ENCODE assay signal across 8 cellular contexts in genomic region chr3:32401141-32401540, GRCh38. TPM values are rescaled to one million over a fixed set of nuclear protein-coding genes. Genes with fewer than 3 reads are reported as not detected.
DNase-seq lines count a peak whose midpoint lies in the region; ATAC-seq and TF ChIP-seq lines count a peak whose summit lies in the region.

No MANE protein-coding gene starts in this region.

- DNase-seq in cardiac muscle cell (ENCODE audit: low read depth in 1 of 2, low spot score in 1 of 2) (no peak), left ventricle myocardium superior (no peak), head of caudate nucleus (no peak)
- DNase-seq in activated CD4-positive, alpha-beta memory T cell treated with anti-CD3 and anti-CD28 coated beads, Interleukin-2, amount 10 ng/mL, durations not matched to agents 7 days and 5 days: no peak
- no peak for DNase-seq in stimulated activated naive CD8-positive, alpha-beta T cell treated with anti-CD3 and anti-CD28 coated beads, Interleukin-15, Interleukin-2, amounts not matched to agents 100 U/mL and 50 U/mL, for 24 hours

- H3K9me3 Mint-ChIP-seq in activated CD4-positive, alpha-beta memory T cell treated with anti-CD3 and anti-CD28 coated beads, Interleukin-2, amount 10 ng/mL, durations not matched to agents 7 days and 5 days: no peaks in the 10 kb centered on the region

- CTCF ChIA-PET in activated CD4-positive, alpha-beta memory T cell treated with anti-CD3 and anti-CD28 coated beads, Interleukin-2, amount 10 ng/mL, durations not matched to agents 7 days and 5 days (lab: Charles Lee): interaction anchor here (0.8 to 2.4 kb wide), 5 partner anchors 10 to 226 kb away, joined by 3 to 16 read pairs (median 4); partner anchors contain the start of gene CMTM7

- H3K27me3 Mint-ChIP-seq in activated CD4-positive, alpha-beta memory T cell treated with anti-CD3 and anti-CD28 coated beads, Interleukin-2, amount 10 ng/mL, durations not matched to agents 7 days and 5 days: no peaks in the 10 kb centered on the region

- peak overlapping the region; percentile 8 for H3K4me3 ChIP-seq in cardiac muscle cell
- peak overlapping the region; percentile 50 for H3K4me3 ChIP-seq in iPS-18c (ENCODE audit: insufficient read depth, low read depth, low read length)

- H3K36me3 ChIP-seq in cardiac muscle cell: no peaks in the 10 kb centered on the region

- peaks cover 5% of the 10 kb centered on the region for H3K4me1 ChIP-seq in cardiac muscle cell (ENCODE audit: low read depth)

- peak overlapping the region; percentile 96 for H3K27ac Mint-ChIP-seq in activated CD4-positive, alpha-beta memory T cell treated with anti-CD3 and anti-CD28 coated beads, Interleukin-2, amount 10 ng/mL, durations not matched to agents 7 days and 5 days

- no peak for TF ChIP-seq POLR2A in GM18505 (IDR thresholded peaks at IDR 0.05; ENCODE audit: borderline replicate concordance, extremely low read depth, insufficient read depth, insufficient read length)

- no peak for TF ChIP-seq CTCF in cardiac muscle cell (IDR thresholded peaks at IDR 0.05; ENCODE audit: low read depth, low read length)

- H3K27me3 ChIP-seq in cardiac muscle cell: no peaks in the 10 kb centered on the region

- peaks cover 58% of the 10 kb centered on the region for H3K4me1 Mint-ChIP-seq in activated CD4-positive, alpha-beta memory T cell treated with anti-CD3 and anti-CD28 coated beads, Interleukin-2, amount 10 ng/mL, durations not matched to agents 7 days and 5 days

- H3K9me3 ChIP-seq in cardiac muscle cell (ENCODE audit: low read depth) (no peaks in the 10 kb centered on the region), iPS-18c (ENCODE audit: control insufficient read depth, insufficient read depth, low read length) (no peaks in the 10 kb centered on the region)

- peak overlapping the region; percentile 78 for H3K4me3 Mint-ChIP-seq in activated CD4-positive, alpha-beta memory T cell treated with anti-CD3 and anti-CD28 coated beads, Interleukin-2, amount 10 ng/mL, durations not matched to agents 7 days and 5 days

- ATAC-seq in left ventricle myocardium superior (no peak), GM18505 (IDR thresholded peaks at IDR 0.05; ENCODE audit: unreplicated experiment) (no peak), HG03520 (IDR thresholded peaks at IDR 0.05; ENCODE audit: unreplicated experiment) (no peak)
- ATAC-seq in stimulated activated naive CD8-positive, alpha-beta T cell treated with anti-CD3 and anti-CD28 coated beads, Interleukin-15, Interleukin-2, amounts not matched to agents 100 U/mL and 50 U/mL, for 24 hours: peak; percentile 5

- POLR2A ChIA-PET in activated CD4-positive, alpha-beta memory T cell treated with anti-CD3 and anti-CD28 coated beads, Interleukin-2, amount 10 ng/mL, durations not matched to agents 7 days and 5 days (lab: Charles Lee): interaction anchor here (0.8 to 2.0 kb wide), 5 partner anchors 10 to 59 kb away, joined by 3 to 18 read pairs (median 5); partner anchors contain the start of gene CMTM7

- peaks cover 20% of the 10 kb centered on the region for H3K36me3 Mint-ChIP-seq in activated CD4-positive, alpha-beta memory T cell treated with anti-CD3 and anti-CD28 coated beads, Interleukin-2, amount 10 ng/mL, durations not matched to agents 7 days and 5 days (ENCODE audit: low read depth)

- H3K27ac ChIP-seq in cardiac muscle cell: peak overlapping the region; percentile 18

- intact Hi-C loops in left ventricle myocardium superior (cut with micrococcal nuclease) (no loop called here), head of caudate nucleus (cut with DNase I) (no loop called here)

RNA-seq across cellular contexts. Expression of gene CMTM7, which starts 9.5 kb away (rescaled TPM):
- total RNA-seq in cardiac muscle cell: 15.9 and 24.2 TPM in 2 replicates
- polyA plus RNA-seq in cardiac muscle cell: 42.4 and 64.1 TPM in 2 replicates
- 4.4 TPM for total RNA-seq in left ventricle myocardium superior
- total RNA-seq in activated CD4-positive, alpha-beta memory T cell treated with anti-CD3 and anti-CD28 coated beads, Interleukin-2, amount 10 ng/mL, durations not matched to agents 7 days and 5 days: 10 to 100 TPM; 47.0 to 47.3 TPM
